8 cellular contexts compared by ENCODE assay signal in the genomic region with DNA sequence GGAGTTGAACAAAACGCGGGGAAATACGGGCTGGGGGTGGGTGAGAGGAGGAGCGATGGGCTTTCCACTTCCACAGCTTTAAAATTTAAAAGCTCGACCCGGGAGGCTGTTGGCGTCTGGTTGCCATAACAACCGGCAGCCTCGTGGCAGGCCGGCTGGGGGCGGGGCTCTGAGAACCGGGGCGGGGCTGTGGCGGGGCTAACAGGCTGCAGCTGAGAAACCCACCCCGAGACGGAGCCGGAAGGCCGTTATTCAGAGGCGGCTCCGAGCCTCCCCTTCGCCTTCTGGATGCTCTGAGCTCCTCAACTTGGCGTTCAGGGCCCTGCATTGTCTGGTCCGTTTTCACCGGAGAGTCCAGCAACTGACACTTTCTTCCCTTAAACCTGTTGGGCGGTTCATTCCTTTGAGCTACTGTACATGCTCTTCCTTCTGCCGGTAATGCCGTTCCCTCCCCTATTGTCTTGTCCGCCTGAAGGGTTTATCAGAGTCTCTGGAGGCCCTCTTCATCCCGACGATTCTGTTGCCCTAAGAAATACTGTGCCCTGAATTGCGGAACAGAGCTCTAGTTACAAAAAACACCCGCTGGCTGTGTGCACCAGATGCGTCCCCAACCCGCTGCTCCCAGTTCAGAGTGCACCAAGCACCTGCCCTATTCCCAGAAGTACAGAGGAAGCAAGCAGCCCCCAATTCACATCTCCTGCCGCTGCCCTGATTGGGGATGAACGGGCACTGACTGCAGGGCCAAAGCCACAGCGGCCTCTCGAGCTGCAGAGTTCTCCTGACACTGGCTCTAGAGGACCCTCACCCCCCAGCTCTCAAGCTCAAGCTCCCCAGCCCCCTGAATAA. TPM values are rescaled to one million over a fixed set of nuclear protein-coding genes. Genes with fewer than 3 reads are reported as not detected.
DNase-seq lines count a peak whose midpoint lies in the region; ATAC-seq and TF ChIP-seq lines count a peak whose summit lies in the region.

No MANE protein-coding gene starts in this region.

- H3K27me3 ChIP-seq in prostate gland (replicated peaks; ENCODE audit: insufficient read depth), result no peaks in the 10 kb centered on the region

- peak overlapping the region; percentile 80 to 82 for H3K4me3 ChIP-seq in prostate gland

- H3K36me3 Mint-ChIP-seq in T-cell, result peaks cover 6% of the 10 kb centered on the region

- peak overlapping the region; percentile 83 to 92 for H3K27ac Mint-ChIP-seq in T-cell

- DNase-seq in HEK293T (ENCODE audit: extremely low spot score) (peak; percentile 90), MV-4-11 (lab: John Stamatoyannopoulos, UW) (peak; percentile 70), T-cell (peak; percentile 83 to 98 (median 94)), amniotic epithelial cell (ENCODE audit: low read depth) (peak; percentile 62), left ventricle myocardium superior (peak; percentile 93), prostate gland (ENCODE audit: low spot score) (peak; percentile 82), ureter (ENCODE audit: low spot score) (peak; percentile 91)

- TF ChIP-seq POLR2A in GM10847 (IDR thresholded peaks at IDR 0.05; ENCODE audit: extremely low read depth, insufficient read length), result peak; percentile 65
- no peak for TF ChIP-seq POLR2A in prostate gland (IDR thresholded peaks at IDR 0.05)

- H3K4me1 Mint-ChIP-seq in T-cell, result peaks cover 15 to 30% (median 20%) of the 10 kb centered on the region in 3 donors

- WGBS in prostate gland, result 4% methylated on average over 38 of the region's 38 CpGs

- peaks cover 0 to 5% of the 10 kb centered on the region in 2 donors for H3K27me3 Mint-ChIP-seq in T-cell

- no peaks in the 10 kb centered on the region for H3K4me1 ChIP-seq in prostate gland (replicated peaks)

- POLR2A ChIA-PET in HEK293T (lab: Yijun Ruan, JAX) (interaction anchor here (0.7 to 3.3 kb wide), 13 partner anchors 10 to 223 kb away, joined by 3 to 19 read pairs (median 6); a partner anchor contains a TSS), T-cell (lab: Charles Lee) (interaction anchor here (0.6 to 1.2 kb wide), 5 partner anchors 12 to 321 kb away, joined by 3 to 8 read pairs (median 4); a partner anchor contains a TSS)

- no peak for TF ChIP-seq CTCF in prostate gland (IDR thresholded peaks at IDR 0.05)

- H3K4me3 Mint-ChIP-seq in T-cell, result peak overlapping the region; percentile 88 to 93 (median 89)

- ATAC-seq in T-cell (replicated peaks in 1 of 4) (peak; percentile 83 to 85 (median 84)), left ventricle myocardium superior (peak; percentile 85)

- intact Hi-C loops in left ventricle myocardium superior (cut with micrococcal nuclease), result no loop called here
- intact Hi-C loops in prostate gland (cut with DNase I), result loop anchor here (1.0 to 10.0 kb wide), 5 partner anchors 33 to 222 kb away; a partner anchor contains a TSS

- no peaks in the 10 kb centered on the region for H3K9me3 Mint-ChIP-seq in T-cell

- H3K36me3 ChIP-seq in prostate gland, result no peaks in the 10 kb centered on the region

- CTCF ChIA-PET in HEK293T (lab: Yijun Ruan, JAX) (interaction anchor here (0.7 to 1.0 kb wide), 2 partner anchors 15 to 91 kb away, joined by 3 read pairs; no protein-coding TSS in a partner anchor), T-cell (lab: Charles Lee) (interaction anchor here in 1 of 2 donors (0.6 to 1.8 kb wide), 8 partner anchors 14 to 119 kb away, joined by 3 to 7 read pairs (median 5); a partner anchor contains a TSS)

- no peaks in the 10 kb centered on the region for H3K9me3 ChIP-seq in prostate gland

- peak overlapping the region; percentile 76 to 82 for H3K27ac ChIP-seq in prostate gland

TF ChIP-seq in HEK293T, 16 proteins besides CTCF, POLR2A, EP300 and RAD21:
- TF ChIP-seq FOXM1 (IDR thresholded peaks at IDR 0.05; ENCODE audit: borderline replicate concordance) (no peak), SP1 (IDR thresholded peaks at IDR 0.05) (no peak), ZNF384 (IDR thresholded peaks at IDR 0.05) (no peak), TARDBP (IDR thresholded peaks at IDR 0.05) (no peak), LEF1 (IDR thresholded peaks at IDR 0.05; ENCODE audit: borderline replicate concordance) (no peak), ELF4 (IDR thresholded peaks at IDR 0.05) (no peak), SUZ12 (IDR thresholded peaks at IDR 0.05) (no peak), ARNT (IDR thresholded peaks at IDR 0.05) (no peak), NFRKB (IDR thresholded peaks at IDR 0.05) (no peak), FOXA1 (IDR thresholded peaks at IDR 0.05) (no peak)
- TF ChIP-seq, protein P1, sequence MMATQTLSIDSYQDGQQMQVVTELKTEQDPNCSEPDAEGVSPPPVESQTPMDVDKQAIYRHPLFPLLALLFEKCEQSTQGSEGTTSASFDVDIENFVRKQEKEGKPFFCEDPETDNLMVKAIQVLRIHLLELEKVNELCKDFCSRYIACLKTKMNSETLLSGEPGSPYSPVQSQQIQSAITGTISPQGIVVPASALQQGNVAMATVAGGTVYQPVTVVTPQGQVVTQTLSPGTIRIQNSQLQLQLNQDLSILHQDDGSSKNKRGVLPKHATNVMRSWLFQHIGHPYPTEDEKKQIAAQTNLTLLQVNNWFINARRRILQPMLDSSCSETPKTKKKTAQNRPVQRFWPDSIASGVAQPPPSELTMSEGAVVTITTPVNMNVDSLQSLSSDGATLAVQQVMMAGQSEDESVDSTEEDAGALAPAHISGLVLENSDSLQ (IDR thresholded peaks at IDR 0.05), result no peak

RNA-seq across cellular contexts. Expression of a gene that starts 0.6 kb away (rescaled TPM):
- total RNA-seq in T-cell (under 1 TPM in 4 of 5 donors, not detected in 1; 0.13 to 0.70 (median 0.34) TPM), left ventricle myocardium superior (0.30 TPM), prostate gland (10 to 100 TPM in 1 of 2 donors, 1 to 10 TPM in 1; 7.1 to 21.9 TPM), ureter (0.91 TPM)

RNA-seq across cellular contexts. Expression of a gene that starts 0.9 kb away (rescaled TPM):
- total RNA-seq in T-cell, result 10 to 100 TPM; 24.2 to 37.1 (median 32.2) TPM
- total RNA-seq in left ventricle myocardium superior, result 7.8 TPM
- total RNA-seq in prostate gland, result 10 to 100 TPM; 19.1 to 42.9 TPM
- 35.3 TPM for total RNA-seq in ureter

RNA-seq across cellular contexts. Expression of a gene that starts 32.0 kb away (rescaled TPM):
- 10 to 100 TPM; 19.7 to 36.6 (median 32.4) TPM for total RNA-seq in T-cell
- 8.4 TPM for total RNA-seq in left ventricle myocardium superior
- total RNA-seq in prostate gland, result 10 to 100 TPM; 29.2 to 33.8 TPM
- 22.5 TPM for total RNA-seq in ureter

RNA-seq across cellular contexts. Expression of a gene that starts 41.6 kb away (rescaled TPM):
- total RNA-seq in T-cell (10 to 100 TPM; 53.3 to 64.0 (median 62.2) TPM), left ventricle myocardium superior (51.7 TPM), prostate gland (10 to 100 TPM; 57.4 to 75.3 TPM), ureter (33.1 TPM)

RNA-seq across cellular contexts. Expression of a gene that starts 53.2 kb away (rescaled TPM):
- total RNA-seq in T-cell (not detected), left ventricle myocardium superior (not detected), prostate gland (10 to 100 TPM in 1 of 2 donors, not detected in 1; 10.8 TPM), ureter (not detected)

Comparison
In these comparisons a context has a peak if more than half of its experiments do, and no peak if none do; other contexts are left out.
1. Peak in every context shown above with its lines: DNase-seq, ATAC-seq, H3K4me3 ChIP-seq and H3K27ac ChIP-seq.